8 cellular contexts compared by ENCODE assay signal in genomic region chr16:57260294-57260929, GRCh38. TPM values are rescaled to one million over a fixed set of nuclear protein-coding genes. Genes with fewer than 3 reads are reported as not detected.
A peak's percentile ranks its signal among the peaks of the same experiment; 100 is the strongest.
DNase-seq lines count a peak whose midpoint lies in the region; ATAC-seq and TF ChIP-seq lines count a peak whose summit lies in the region.

No MANE protein-coding gene starts in this region.

- no peaks in the 10 kb centered on the region for H3K9me3 Mint-ChIP-seq in natural killer cell treated with Interleukin-12 subunit alpha and Interleukin-12 subunit beta and Interleukin-15 and Interleukin-18, amount 100 ng/mL, for 72 hours

- DNase-seq in activated CD4-positive, alpha-beta T cell treated with anti-CD3 and anti-CD28 coated beads for 4 hours: peak; percentile 12 to 34
- DNase-seq in activated CD4-positive, alpha-beta T cell treated with anti-CD3 and anti-CD28 coated beads for 1 hour: no peak
- DNase-seq in T-helper 17 cell (no peak), esophagus muscularis mucosa (ENCODE audit: extremely low spot score) (no peak), HEK293T (ENCODE audit: extremely low spot score) (no peak), NCI-H1694 treated with DMSO at 0.1 percent for 48 hours (lab: John Stamatoyannopoulos, UW) (no peak), GF-D8 (lab: John Stamatoyannopoulos, UW) (no peak)
- DNase-seq in natural killer cell treated with Interleukin-12 subunit alpha and Interleukin-12 subunit beta and Interleukin-15 and Interleukin-18, amount 100 ng/mL, for 72 hours (ENCODE audit: low spot score): no peak

- H3K27me3 ChIP-seq in esophagus muscularis mucosa: no peaks in the 10 kb centered on the region

- H3K4me3 Mint-ChIP-seq in T-helper 17 cell: peak overlapping the region; percentile 49
- H3K4me3 Mint-ChIP-seq in natural killer cell treated with Interleukin-12 subunit alpha and Interleukin-12 subunit beta and Interleukin-15 and Interleukin-18, amount 100 ng/mL, for 72 hours: peak overlapping the region; percentile 47

- H3K4me1 ChIP-seq in esophagus muscularis mucosa: peaks cover 9 to 19% (median 14%) of the 10 kb centered on the region in 4 donors

- no peaks in the 10 kb centered on the region for H3K9me3 ChIP-seq in T-helper 17 cell (ENCODE audit: control insufficient read depth, low read length, poor library complexity, severe bottlenecking)
- H3K9me3 ChIP-seq in esophagus muscularis mucosa: no peaks in the 10 kb centered on the region

- H3K4me3 ChIP-seq in esophagus muscularis mucosa: peak overlapping the region in 1 of 4 donors; percentile 8

- intact Hi-C loops in esophagus muscularis mucosa (cut with DNase I): no loop called here

- no peak for TF ChIP-seq POLR2A in esophagus muscularis mucosa (IDR thresholded peaks at IDR 0.05; ENCODE audit: low read depth)

- H3K36me3 ChIP-seq in esophagus muscularis mucosa: peaks cover 8 to 26% (median 14%) of the 10 kb centered on the region in 4 donors

- no peak for TF ChIP-seq EP300 in esophagus muscularis mucosa (IDR thresholded peaks at IDR 0.05)

- TF ChIP-seq CTCF in esophagus muscularis mucosa (IDR thresholded peaks at IDR 0.05): no peak

- H3K4me1 Mint-ChIP-seq in T-helper 17 cell: peaks cover 10% of the 10 kb centered on the region
- peaks cover 0 to 8% of the 10 kb centered on the region in 2 donors for H3K4me1 Mint-ChIP-seq in natural killer cell treated with Interleukin-12 subunit alpha and Interleukin-12 subunit beta and Interleukin-15 and Interleukin-18, amount 100 ng/mL, for 72 hours (ENCODE audit: low read depth in 2 of 2)

- H3K27ac ChIP-seq in esophagus muscularis mucosa (replicated peaks in 1 of 4): peak overlapping the region; percentile 50 to 66 (median 58)

- CTCF ChIA-PET in HEK293T (lab: Yijun Ruan, JAX): no interaction called here

- WGBS in esophagus muscularis mucosa: 27% methylated on average over 16 of the region's 16 CpGs

- no peaks in the 10 kb centered on the region for H3K36me3 Mint-ChIP-seq in T-helper 17 cell (ENCODE audit: low read depth)
- H3K36me3 Mint-ChIP-seq in natural killer cell treated with Interleukin-12 subunit alpha and Interleukin-12 subunit beta and Interleukin-15 and Interleukin-18, amount 100 ng/mL, for 72 hours: no peaks in the 10 kb centered on the region

- peak overlapping the region; percentile 24 for H3K27ac Mint-ChIP-seq in T-helper 17 cell
- peak overlapping the region; percentile 69 to 83 for H3K27ac Mint-ChIP-seq in natural killer cell treated with Interleukin-12 subunit alpha and Interleukin-12 subunit beta and Interleukin-15 and Interleukin-18, amount 100 ng/mL, for 72 hours

- POLR2A ChIA-PET in HEK293T (lab: Yijun Ruan, JAX): no interaction called here

- peak; percentile 59 for ATAC-seq in T-helper 17 cell
- ATAC-seq in natural killer cell treated with Interleukin-12 subunit alpha and Interleukin-12 subunit beta and Interleukin-15 and Interleukin-18, amount 100 ng/mL, for 72 hours: peak; percentile 39 to 63

- no peaks in the 10 kb centered on the region for H3K27me3 Mint-ChIP-seq in T-helper 17 cell
- H3K27me3 Mint-ChIP-seq in natural killer cell treated with Interleukin-12 subunit alpha and Interleukin-12 subunit beta and Interleukin-15 and Interleukin-18, amount 100 ng/mL, for 72 hours: no peaks in the 10 kb centered on the region

TF ChIP-seq in HEK293T, 16 proteins besides CTCF, POLR2A, EP300 and RAD21:
- TF ChIP-seq FOXM1 (IDR thresholded peaks at IDR 0.05; ENCODE audit: borderline replicate concordance) (no peak), FOXK2 (IDR thresholded peaks at IDR 0.05) (no peak), L3MBTL2 (conservative IDR thresholded peaks at IDR 0.05) (no peak), SP1 (IDR thresholded peaks at IDR 0.05) (no peak)

RNA-seq across cellular contexts. Expression of gene ARL2BP, which starts 15.4 kb away (rescaled TPM):
- total RNA-seq in T-helper 17 cell (10 to 100 TPM; 37.0 to 39.6 TPM), esophagus muscularis mucosa (10 to 100 TPM; 58.1 to 77.4 (median 66.9) TPM)
- 10 to 100 TPM; 28.3 to 32.3 TPM for total RNA-seq in natural killer cell treated with Interleukin-12 subunit alpha and Interleukin-12 subunit beta and Interleukin-15 and Interleukin-18, amount 100 ng/mL, for 72 hours

RNA-seq across cellular contexts. Expression of gene PLLP, which starts 24.1 kb away (rescaled TPM):
- total RNA-seq in T-helper 17 cell (under 1 TPM; 0.16 to 0.75 TPM), esophagus muscularis mucosa (10 to 100 TPM in 1 of 4 donors, 1 to 10 TPM in 3; 3.6 to 10.7 (median 6.4) TPM)
- under 1 TPM in 1 of 2 donors, not detected in 1; 0.67 TPM for total RNA-seq in natural killer cell treated with Interleukin-12 subunit alpha and Interleukin-12 subunit beta and Interleukin-15 and Interleukin-18, amount 100 ng/mL, for 72 hours

Comparison
In these comparisons a context has a peak if more than half of its experiments do, and no peak if none do; other contexts are left out.
1. DNase-seq: peak in activated CD4-positive, alpha-beta T cell treated with anti-CD3 and anti-CD28 coated beads for 4 hours (2 of 2); none in activated CD4-positive, alpha-beta T cell treated with anti-CD3 and anti-CD28 coated beads for 1 hour (single experiment), T-helper 17 cell (0 of 3), esophagus muscularis mucosa (single experiment), natural killer cell treated with Interleukin-12 subunit alpha and Interleukin-12 subunit beta and Interleukin-15 and Interleukin-18, amount 100 ng/mL, for 72 hours (single experiment), HEK293T (single experiment), NCI-H1694 treated with DMSO at 0.1 percent for 48 hours (single experiment) and GF-D8 (single experiment).